19 cellular contexts compared by ENCODE assay signal in the genomic region with DNA sequence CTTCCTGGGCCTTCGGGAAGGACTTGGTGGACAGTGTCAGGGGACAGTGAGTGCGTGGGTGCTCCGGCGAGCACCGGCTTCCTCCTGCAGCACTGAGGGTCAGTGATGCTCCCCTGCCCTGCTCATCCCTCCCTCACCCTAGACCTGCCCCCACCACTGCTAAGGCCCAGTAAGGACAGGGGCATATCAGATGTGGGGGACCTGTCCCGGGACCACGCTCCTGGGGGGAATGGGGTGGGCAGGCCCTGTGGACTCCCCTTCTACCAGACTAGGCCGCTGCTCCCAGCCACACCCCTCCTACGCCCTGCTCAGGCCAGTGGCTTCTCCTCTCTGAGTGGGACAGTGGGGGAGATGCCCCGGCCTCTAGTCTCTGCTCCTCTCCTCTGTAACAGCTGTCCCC. TPM values are rescaled to one million over a fixed set of nuclear protein-coding genes. Genes with fewer than 3 reads are reported as not detected.
DNase-seq lines count a peak whose midpoint lies in the region; ATAC-seq, FAIRE-seq and TF ChIP-seq lines count a peak whose summit lies in the region.
"Had no signal": no experiment of that assay in that cellular context is flagged by ENCODE, and none has a peak within 500 bp of the region (broad histone marks: within the 10 kb centered on the region; RNA-seq: fewer than 3 reads in every experiment).

No MANE protein-coding gene starts in this region.

- TF ChIP-seq CTCF in RWPE1 (conservative IDR thresholded peaks at IDR 0.05; ENCODE audit: low read depth): no peak
- TF ChIP-seq CTCF in H1 (IDR thresholded peaks at IDR 0.05; ENCODE audit: control extremely low read depth in 1 of 3, insufficient read depth in 1 of 3, low read depth in 1 of 3, low read length in 3 of 3): no peak
- TF ChIP-seq CTCF in osteoblast (IDR thresholded peaks at IDR 0.05; ENCODE audit: extremely low read depth, low read depth, low read length): no peak

- peaks cover 13% of the 10 kb centered on the region for H3K36me3 Mint-ChIP-seq in activated naive CD4-positive, alpha-beta T cell treated with anti-CD3 and anti-CD28 coated beads, Interleukin-2, amount 10 ng/mL, durations not matched to agents 7 days and 5 days
- peaks cover 14 to 18% of the 10 kb centered on the region in 2 donors for H3K36me3 Mint-ChIP-seq in activated naive CD4-positive, alpha-beta T cell treated with anti-CD3 and anti-CD28 coated beads, Interleukin-2, amount 50 U/mL, for 72 hours

- H2BK120ac ChIP-seq in H1 (replicated peaks; ENCODE audit: low read depth, low read length): no peak overlapping the region

- H3K27ac Mint-ChIP-seq in activated naive CD4-positive, alpha-beta T cell treated with anti-CD3 and anti-CD28 coated beads, Interleukin-2, amount 10 ng/mL, durations not matched to agents 7 days and 5 days: peak overlapping the region; percentile 45
- no peak overlapping the region for H3K27ac Mint-ChIP-seq in activated naive CD4-positive, alpha-beta T cell treated with anti-CD3 and anti-CD28 coated beads, Interleukin-2, amount 50 U/mL, for 72 hours
- H3K27ac Mint-ChIP-seq: CD8-positive, alpha-beta T cell had no signal

- H3K4me1 ChIP-seq in H1 (replicated peaks in 1 of 4; ENCODE audit: control insufficient read depth in 3 of 4, insufficient read depth in 4 of 4, low read length in 3 of 4) (peaks cover 0 to 14% (median 2%) of the 10 kb centered on the region in 4 experiments; a peak in 5 of 7 replicates), osteoblast (ENCODE audit: insufficient read depth, low read length) (peaks cover 12% of the 10 kb centered on the region)
- H3K4me1 ChIP-seq: BE2C had no signal

- H3K18ac ChIP-seq in H1 (ENCODE audit: extremely low read depth, low read length): no peak overlapping the region

- CTCF ChIA-PET in activated naive CD4-positive, alpha-beta T cell treated with anti-CD3 and anti-CD28 coated beads, Interleukin-2, amount 10 ng/mL, durations not matched to agents 7 days and 5 days (lab: Charles Lee): interaction anchor here (1.5 kb wide), 1 partner anchor 13 kb away, joined by 4 read pairs; the partner anchor contains the start of gene RPL36
- CTCF ChIA-PET in RWPE1 (lab: Yijun Ruan, JAX): interaction anchor here (0.6 kb wide), 1 partner anchor 1152 kb away, joined by 3 read pairs; no protein-coding TSS in a partner anchor
- CTCF ChIA-PET in H1 (lab: Charles Lee; ENCODE audit: partially characterized antibody): interaction anchor here (3.0 kb wide), 1 partner anchor 12 kb away, joined by 26 read pairs; the partner anchor contains the start of gene RPL36

- no peak overlapping the region for H3K9ac ChIP-seq in H1 (replicated peaks in 1 of 4; ENCODE audit: extremely low read depth in 1 of 4, low read depth in 3 of 4, low read length in 3 of 4)
- H3K9ac ChIP-seq: GM23248 had no signal

- peaks cover 0 to 8% of the 10 kb centered on the region in 2 experiments for H4K20me1 ChIP-seq in H1 (replicated peaks in 1 of 2; ENCODE audit: control insufficient read depth in 1 of 2, insufficient read depth in 2 of 2, low read length in 2 of 2)
- no peaks in the 10 kb centered on the region for H4K20me1 ChIP-seq in osteoblast (ENCODE audit: insufficient read depth, low read length)

- H4K5ac ChIP-seq in H1 (ENCODE audit: insufficient read length, low read depth, low read length): no peak overlapping the region

- POLR2A ChIA-PET in RWPE1 (lab: Yijun Ruan, JAX; ENCODE audit: low non-redundant PET) (no interaction called here), H1 (lab: Charles Lee; ENCODE audit: partially characterized antibody) (interaction anchor here (1.3 to 4.1 kb wide), 6 partner anchors 9 to 54 kb away, joined by 3 to 51 read pairs (median 10); partner anchors contain the start of genes RPL36, SAFB and SAFB2)

- no peak for FAIRE-seq in H1 (lab: Jason Lieb, UNC)
- FAIRE-seq: A204.1, D721Med had no signal

- H2AFZ ChIP-seq in H1 (ENCODE audit: low read length) (no peak overlapping the region), osteoblast (ENCODE audit: low read length) (no peak overlapping the region)
- H2AFZ ChIP-seq: GM23248 had no signal

- no peak for TF ChIP-seq POLR2A in H1 (IDR thresholded peaks at IDR 0.05; ENCODE audit: control extremely low read depth in 1 of 2, low read depth in 2 of 2, low read length in 2 of 2)

- H3K23ac ChIP-seq in H1 (ENCODE audit: insufficient read length): no peak overlapping the region

- H3K79me1 ChIP-seq in H1 (ENCODE audit: low read depth, low read length): peaks cover 3% of the 10 kb centered on the region; the same call in 1 of the 2 replicates

- no peak overlapping the region for H3K4me2 ChIP-seq in H1 (ENCODE audit: insufficient read depth in 1 of 2, low read depth in 2 of 2, low read length in 2 of 2)
- no peak overlapping the region for H3K4me2 ChIP-seq in osteoblast (ENCODE audit: insufficient read depth, low read length)

- DNase-seq in activated naive CD4-positive, alpha-beta T cell treated with anti-CD3 and anti-CD28 coated beads, Interleukin-2, amount 10 ng/mL, durations not matched to agents 7 days and 5 days: no peak
- no peak for DNase-seq in activated naive CD4-positive, alpha-beta T cell treated with anti-CD3 and anti-CD28 coated beads, Interleukin-2, amount 50 U/mL, for 72 hours (ENCODE audit: low spot score in 2 of 2)
- DNase-seq in RWPE1 (ENCODE audit: low spot score) (no peak), H1 (ENCODE audit: low read depth in 1 of 2, low spot score in 2 of 2) (no peak), osteoblast (ENCODE audit: insufficient read length, low spot score, missing footprints) (peak; percentile 39), GDM1 (lab: John Stamatoyannopoulos, UW) (no peak)
- no peak for DNase-seq in NK-92 treated with Interleukin-12 subunit alpha and Interleukin-12 subunit beta, amount 100 ng/mL, for 24 hours (lab: John Stamatoyannopoulos, UW)
- DNase-seq: BE2C; CD8-positive, alpha-beta T cell; COR-L47; DMS153; DND-41; GF-D8; GM23248 had no signal

- no peak for TF ChIP-seq EP300 in H1 (IDR thresholded peaks at IDR 0.05; ENCODE audit: borderline replicate concordance in 1 of 2, low read depth in 2 of 2, low read length in 2 of 2)

- H3K9me3 Mint-ChIP-seq in activated naive CD4-positive, alpha-beta T cell treated with anti-CD3 and anti-CD28 coated beads, Interleukin-2, amount 10 ng/mL, durations not matched to agents 7 days and 5 days: no peaks in the 10 kb centered on the region
- peaks cover 0 to 5% of the 10 kb centered on the region in 2 donors for H3K9me3 Mint-ChIP-seq in activated naive CD4-positive, alpha-beta T cell treated with anti-CD3 and anti-CD28 coated beads, Interleukin-2, amount 50 U/mL, for 72 hours
- H3K9me3 Mint-ChIP-seq: CD8-positive, alpha-beta T cell had no signal

- H3K9me3 ChIP-seq in H1 (ENCODE audit: insufficient read depth in 2 of 2, low read depth in 1 of 2, low read length in 1 of 2) (no peaks in the 10 kb centered on the region), osteoblast (ENCODE audit: low read depth, low read length) (no peaks in the 10 kb centered on the region)
- H3K9me3 ChIP-seq: BE2C had no signal

- H2AK5ac ChIP-seq in H1 (ENCODE audit: low read depth, low read length): no peak overlapping the region

- H3K4me3 Mint-ChIP-seq in activated naive CD4-positive, alpha-beta T cell treated with anti-CD3 and anti-CD28 coated beads, Interleukin-2, amount 10 ng/mL, durations not matched to agents 7 days and 5 days: no peak overlapping the region
- H3K4me3 Mint-ChIP-seq: CD8-positive, alpha-beta T cell had no signal

- 88% methylated on average over 9 of the region's 10 CpGs; no CpG with 5 or more reads in 1 of the 2 experiments for WGBS in H1 (ENCODE audit: extremely low coverage in 1 of 2, insufficient coverage in 1 of 2, insufficient read length in 1 of 2, insufficient replicate concordance in 2 of 2, low coverage in 1 of 2, low lambda C conversion rate in 2 of 2, missing lambda C conversion rate in 1 of 2), 2 experiments

- H3K36me3 ChIP-seq in H1 (ENCODE audit: control insufficient read depth in 2 of 4, insufficient read depth in 4 of 4, low read length in 3 of 4) (peaks cover 0 to 2% (median 0%) of the 10 kb centered on the region in 4 experiments; a peak in 1 of 8 replicates), osteoblast (ENCODE audit: insufficient read depth, low read length) (no peaks in the 10 kb centered on the region)

- H3K79me2 ChIP-seq in H1 (ENCODE audit: control insufficient read depth in 1 of 2, insufficient read depth in 2 of 2, low read length in 2 of 2): no peaks in the 10 kb centered on the region
- H3K79me2 ChIP-seq in osteoblast (ENCODE audit: insufficient read depth, low read length): peaks cover 12% of the 10 kb centered on the region

- 0 out of 2 replicates have a peak overlapping the region, but pooled peaks have one; percentile 20 for H4K8ac ChIP-seq in H1 (ENCODE audit: extremely low read depth, insufficient read depth, low read length)

- peaks cover 22% of the 10 kb centered on the region for H3K4me1 Mint-ChIP-seq in activated naive CD4-positive, alpha-beta T cell treated with anti-CD3 and anti-CD28 coated beads, Interleukin-2, amount 10 ng/mL, durations not matched to agents 7 days and 5 days

- H2BK12ac ChIP-seq in H1 (ENCODE audit: low read depth, low read length): no peak overlapping the region

- H3K27ac ChIP-seq in RWPE1 (peak overlapping the region; percentile 2; the same call in 1 of the 2 replicates), H1 (ENCODE audit: low read depth, low read length) (no peak overlapping the region), osteoblast (ENCODE audit: low read depth, low read length) (no peak overlapping the region)
- H3K27ac ChIP-seq: C4-2B, GM23248, HL-60 had no signal

- H3K27me3 Mint-ChIP-seq in activated naive CD4-positive, alpha-beta T cell treated with anti-CD3 and anti-CD28 coated beads, Interleukin-2, amount 10 ng/mL, durations not matched to agents 7 days and 5 days: peaks cover 13% of the 10 kb centered on the region

- no peak overlapping the region for H2BK5ac ChIP-seq in H1 (ENCODE audit: low read depth, low read length)

- no peak for TF ChIP-seq RAD21 in H1 (IDR thresholded peaks at IDR 0.05 in 1 of 2, conservative IDR thresholded peaks at IDR 0.05 in 1 of 2; ENCODE audit: low read depth in 2 of 2, low read length in 2 of 2)

- ATAC-seq in activated naive CD4-positive, alpha-beta T cell treated with anti-CD3 and anti-CD28 coated beads, Interleukin-2, amount 50 U/mL, for 72 hours: no peak
- ATAC-seq in GM19023 (IDR thresholded peaks at IDR 0.05; ENCODE audit: unreplicated experiment): no peak
- ATAC-seq: CD8-positive, alpha-beta T cell had no signal

- no peak overlapping the region for H4K91ac ChIP-seq in H1 (replicated peaks; ENCODE audit: insufficient read length, low read length)

- no peak overlapping the region for H2BK20ac ChIP-seq in H1 (ENCODE audit: low read length)

- no peak overlapping the region for H3K4ac ChIP-seq in H1 (replicated peaks; ENCODE audit: insufficient read length, low read depth, low read length)

- H3K56ac ChIP-seq in H1 (replicated peaks; ENCODE audit: insufficient read length, low read depth, low read length): no peak overlapping the region

- no peak overlapping the region for H3K14ac ChIP-seq in H1 (ENCODE audit: insufficient read length)

- H3K4me3 ChIP-seq in H1 (ENCODE audit: extremely low read depth in 1 of 4, insufficient read depth in 2 of 4, low read depth in 3 of 4, low read length in 4 of 4): no peak overlapping the region
- no peak overlapping the region for H3K4me3 ChIP-seq in osteoblast (ENCODE audit: insufficient read depth, low read length)
- H3K4me3 ChIP-seq: GM23248 had no signal

- H3K27me3 ChIP-seq in H1 (replicated peaks in 1 of 4; ENCODE audit: control insufficient read depth in 3 of 4, extremely low read depth in 1 of 4, insufficient read depth in 3 of 4, low read length in 3 of 4): no peaks in the 10 kb centered on the region
- no peaks in the 10 kb centered on the region for H3K27me3 ChIP-seq in osteoblast (ENCODE audit: insufficient read depth, low read length)
- H3K27me3 ChIP-seq: BE2C had no signal

- peaks cover 22% of the 10 kb centered on the region; the same call in 1 of the 2 replicates for H3K23me2 ChIP-seq in H1 (ENCODE audit: low read depth, low read length)

- H2BK15ac ChIP-seq in H1 (ENCODE audit: low read length): no peak overlapping the region

RNA-seq across cellular contexts. Expression of gene MICOS13, which starts 3.2 kb away (rescaled TPM):
- 10 to 100 TPM; 32.0 to 47.2 TPM for total RNA-seq in activated naive CD4-positive, alpha-beta T cell treated with anti-CD3 and anti-CD28 coated beads, Interleukin-2, amount 50 U/mL, for 72 hours
- 17.3 and 20.4 TPM in 2 replicates for total RNA-seq in H1 (2021; fragmentation: NEBNext Ultra II Directional; extraction: Animal tissue kit (Norgen Biotek cat#: 25700))
- polyA plus RNA-seq in H1 (2011; rRNA removed): 36.1 and 36.9 TPM in 2 replicates
- 26.2 TPM for polyA plus RNA-seq in H1 (2011; cell fraction: cytosol; rRNA removed)
- 20.9 TPM for polyA plus RNA-seq in H1 (2011; cell fraction: nucleus; rRNA removed)
- 15.4 to 29.5 TPM (median 24.5 TPM) in 4 replicates for polyA plus RNA-seq in H1 (2012, experiment 1 of 2)
- polyA plus RNA-seq in H1 (2012, experiment 2 of 2): 18.7 TPM
- 17.6 TPM for polyA plus RNA-seq in H1 (2013, experiment 1 of 2)
- polyA plus RNA-seq in H1 (2013, experiment 2 of 2): 17.0 TPM
- polyA minus RNA-seq in H1 (2011; rRNA and poly(A)+ RNA removed): 2.6 and 3.4 TPM in 2 replicates
- 10.9 TPM for polyA minus RNA-seq in H1 (2011; cell fraction: cytosol; rRNA and poly(A)+ RNA removed)
- polyA minus RNA-seq in H1 (2011; cell fraction: nucleus; rRNA and poly(A)+ RNA removed): 11.3 TPM
- 21.0 and 25.9 TPM in 2 replicates for total RNA-seq in osteoblast

RNA-seq across cellular contexts. Expression of gene HSD11B1L, which starts 3.7 kb away (rescaled TPM):
- 1 to 10 TPM; 3.2 to 5.2 TPM for total RNA-seq in activated naive CD4-positive, alpha-beta T cell treated with anti-CD3 and anti-CD28 coated beads, Interleukin-2, amount 50 U/mL, for 72 hours
- total RNA-seq in H1 (2021; fragmentation: NEBNext Ultra II Directional; extraction: Animal tissue kit (Norgen Biotek cat#: 25700)): 8.2 and 9.5 TPM in 2 replicates
- polyA plus RNA-seq in H1 (2011; rRNA removed): 20.6 and 29.4 TPM in 2 replicates
- 22.0 TPM for polyA plus RNA-seq in H1 (2011; cell fraction: cytosol; rRNA removed)
- polyA plus RNA-seq in H1 (2011; cell fraction: nucleus; rRNA removed): 22.8 TPM
- 8.0 to 16.5 TPM (median 12.2 TPM) in 4 replicates for polyA plus RNA-seq in H1 (2012, experiment 1 of 2)
- 8.5 TPM for polyA plus RNA-seq in H1 (2012, experiment 2 of 2)
- 10.6 TPM for polyA plus RNA-seq in H1 (2013, experiment 1 of 2)
- polyA plus RNA-seq in H1 (2013, experiment 2 of 2): 10.7 TPM
- polyA minus RNA-seq in H1 (2011; rRNA and poly(A)+ RNA removed): 1.6 and 2.3 TPM in 2 replicates
- polyA minus RNA-seq in H1 (2011; cell fraction: cytosol; rRNA and poly(A)+ RNA removed): 11.4 TPM
- polyA minus RNA-seq in H1 (2011; cell fraction: nucleus; rRNA and poly(A)+ RNA removed): 4.7 TPM
- 12.1 and 14.8 TPM in 2 replicates for total RNA-seq in osteoblast

RNA-seq across cellular contexts. Expression of gene RPL36, which starts 12.9 kb away (rescaled TPM):
- total RNA-seq in activated naive CD4-positive, alpha-beta T cell treated with anti-CD3 and anti-CD28 coated beads, Interleukin-2, amount 50 U/mL, for 72 hours: 1,000 to 10,000 TPM; 1,044 to 1,174 TPM
- 1,075 and 1,137 TPM in 2 replicates for total RNA-seq in H1 (2021; fragmentation: NEBNext Ultra II Directional; extraction: Animal tissue kit (Norgen Biotek cat#: 25700))
- polyA plus RNA-seq in H1 (2011; rRNA removed): 730 and 951 TPM in 2 replicates
- polyA plus RNA-seq in H1 (2011; cell fraction: cytosol; rRNA removed): 943 TPM
- 857 TPM for polyA plus RNA-seq in H1 (2011; cell fraction: nucleus; rRNA removed)
- polyA plus RNA-seq in H1 (2012, experiment 1 of 2): 996 to 2,048 TPM (median 1,766 TPM) in 4 replicates
- 1,380 TPM for polyA plus RNA-seq in H1 (2012, experiment 2 of 2)
- 1,979 TPM for polyA plus RNA-seq in H1 (2013, experiment 1 of 2)
- 1,903 TPM for polyA plus RNA-seq in H1 (2013, experiment 2 of 2)
- polyA minus RNA-seq in H1 (2011; rRNA and poly(A)+ RNA removed): 131 and 137 TPM in 2 replicates
- 830 TPM for polyA minus RNA-seq in H1 (2011; cell fraction: cytosol; rRNA and poly(A)+ RNA removed)
- 332 TPM for polyA minus RNA-seq in H1 (2011; cell fraction: nucleus; rRNA and poly(A)+ RNA removed)
- total RNA-seq in osteoblast: 228 and 257 TPM in 2 replicates

RNA-seq across cellular contexts. Expression of gene LONP1, which starts 42.8 kb away (rescaled TPM):
- 100 to 1,000 TPM; 178 to 359 TPM for total RNA-seq in activated naive CD4-positive, alpha-beta T cell treated with anti-CD3 and anti-CD28 coated beads, Interleukin-2, amount 50 U/mL, for 72 hours
- 117 and 124 TPM in 2 replicates for total RNA-seq in H1 (2021; fragmentation: NEBNext Ultra II Directional; extraction: Animal tissue kit (Norgen Biotek cat#: 25700))
- polyA plus RNA-seq in H1 (2011; rRNA removed): 98.1 and 157 TPM in 2 replicates
- 145 TPM for polyA plus RNA-seq in H1 (2011; cell fraction: cytosol; rRNA removed)
- polyA plus RNA-seq in H1 (2011; cell fraction: nucleus; rRNA removed): 190 TPM
- polyA plus RNA-seq in H1 (2012, experiment 1 of 2): 74.7 to 137 TPM (median 126 TPM) in 4 replicates
- 84.5 TPM for polyA plus RNA-seq in H1 (2012, experiment 2 of 2)
- 54.5 TPM for polyA plus RNA-seq in H1 (2013, experiment 1 of 2)
- 51.7 TPM for polyA plus RNA-seq in H1 (2013, experiment 2 of 2)
- polyA minus RNA-seq in H1 (2011; rRNA and poly(A)+ RNA removed): 53.4 and 67.5 TPM in 2 replicates
- polyA minus RNA-seq in H1 (2011; cell fraction: cytosol; rRNA and poly(A)+ RNA removed): 72.8 TPM
- polyA minus RNA-seq in H1 (2011; cell fraction: nucleus; rRNA and poly(A)+ RNA removed): 52.7 TPM
- 130 and 163 TPM in 2 replicates for total RNA-seq in osteoblast

RNA-seq across cellular contexts. Expression of gene CATSPERD, which starts 43.3 kb away (rescaled TPM):
- total RNA-seq in activated naive CD4-positive, alpha-beta T cell treated with anti-CD3 and anti-CD28 coated beads, Interleukin-2, amount 50 U/mL, for 72 hours: not detected
- not detected in 2 replicates for total RNA-seq in H1 (2021; fragmentation: NEBNext Ultra II Directional; extraction: Animal tissue kit (Norgen Biotek cat#: 25700))
- 0.12 TPM in 1 of 2 replicates, not detected in the other for polyA plus RNA-seq in H1 (2011; rRNA removed)
- polyA plus RNA-seq in H1 (2011; cell fraction: cytosol; rRNA removed): not detected
- not detected for polyA plus RNA-seq in H1 (2011; cell fraction: nucleus; rRNA removed)
- polyA plus RNA-seq in H1 (2012, experiment 1 of 2): not detected in 4 replicates
- polyA plus RNA-seq in H1 (2012, experiment 2 of 2): not detected
- 0.02 TPM for polyA plus RNA-seq in H1 (2013, experiment 1 of 2)
- polyA plus RNA-seq in H1 (2013, experiment 2 of 2): 0.04 TPM
- polyA minus RNA-seq in H1 (2011; rRNA and poly(A)+ RNA removed): 0.05 TPM in 1 of 2 replicates, not detected in the other
- not detected for polyA minus RNA-seq in H1 (2011; cell fraction: cytosol; rRNA and poly(A)+ RNA removed)
- polyA minus RNA-seq in H1 (2011; cell fraction: nucleus; rRNA and poly(A)+ RNA removed): not detected
- total RNA-seq in osteoblast: under 0.01 TPM in 2 replicates
- total RNA-seq: CD8-positive, alpha-beta T cell had no signal
- polyA plus RNA-seq: GM23248 had no signal
